14 cellular contexts compared by ENCODE assay signal in genomic region chr6:57265755-57266221, GRCh38. TPM values are rescaled to one million over a fixed set of nuclear protein-coding genes. Genes with fewer than 3 reads are reported as not detected.
DNase-seq lines count a peak whose midpoint lies in the region; ATAC-seq, FAIRE-seq and TF ChIP-seq lines count a peak whose summit lies in the region.
"Had no signal": no experiment of that assay in that cellular context is flagged by ENCODE, and none has a peak within 500 bp of the region (broad histone marks: within the 10 kb centered on the region; RNA-seq: fewer than 3 reads in every experiment).

No MANE protein-coding gene starts in this region.

- no peak for FAIRE-seq in GM12878 (lab: Jason Lieb, UNC)

- H3K36me3 ChIP-seq in breast epithelium (no peaks in the 10 kb centered on the region), GM12878 (ENCODE audit: control insufficient read depth in 2 of 2, insufficient read depth in 2 of 2, low read length in 1 of 2) (no peaks in the 10 kb centered on the region), hepatocyte (replicated peaks; ENCODE audit: insufficient read depth, low read depth) (no peaks in the 10 kb centered on the region)
- H3K36me3 ChIP-seq: neural progenitor cell had no signal

- RAD21 ChIA-PET in GM12878 (lab: Charles Lee; ENCODE audit: unreplicated experiment), result interaction anchor here (1.8 kb wide), 1 partner anchor 361 kb away, joined by 4 read pairs; no protein-coding TSS in a partner anchor

- H3K4me1 ChIP-seq in breast epithelium (no peaks in the 10 kb centered on the region), GM12878 (ENCODE audit: control insufficient read depth, insufficient read depth, low read length) (no peaks in the 10 kb centered on the region), hepatocyte (ENCODE audit: insufficient read depth) (peaks cover 3% of the 10 kb centered on the region)
- H3K4me1 ChIP-seq: neural progenitor cell had no signal

- peak; percentile 38 for ATAC-seq in GM12878
- no peak for ATAC-seq in GM18861 (IDR thresholded peaks at IDR 0.05; ENCODE audit: unreplicated experiment)
- no peak for ATAC-seq in GM21423 (IDR thresholded peaks at IDR 0.05; ENCODE audit: unreplicated experiment)
- ATAC-seq in HG03045 (IDR thresholded peaks at IDR 0.05; ENCODE audit: unreplicated experiment), result no peak
- ATAC-seq: activated CD8-positive, alpha-beta memory T cell treated with anti-CD3 and anti-CD28 coated beads, Interleukin-2, amount 10 ng/mL, durations not matched to agents 7 days and 5 days had no signal

- TF ChIP-seq CTCF in MCF 10A (IDR thresholded peaks at IDR 0.05; ENCODE audit: unreplicated experiment) (no peak), breast epithelium (IDR thresholded peaks at IDR 0.05) (no peak), GM12878 (IDR thresholded peaks at IDR 0.05 in 2 of 3, conservative IDR thresholded peaks at IDR 0.05 in 1 of 3; ENCODE audit: control insufficient read depth in 2 of 3, extremely low read depth in 1 of 3, insufficient read depth in 1 of 3, low read depth in 3 of 3, low read length in 3 of 3) (no peak), hepatocyte (IDR thresholded peaks at IDR 0.05; ENCODE audit: poor library complexity) (no peak)

- H3K27me3 ChIP-seq in breast epithelium (no peaks in the 10 kb centered on the region), GM12878 (replicated peaks in 1 of 2; ENCODE audit: control insufficient read depth in 2 of 2, insufficient read depth in 2 of 2, low read length in 1 of 2) (no peaks in the 10 kb centered on the region), hepatocyte (no peaks in the 10 kb centered on the region)
- H3K27me3 ChIP-seq: neural progenitor cell had no signal

- DNase-seq in MCF 10A (ENCODE audit: unreplicated experiment), result peak; percentile 5
- no peak for DNase-seq in breast epithelium (ENCODE audit: low spot score in 2 of 2)
- DNase-seq in GM12878 (ENCODE audit: low read depth, low spot score), result no peak
- DNase-seq in hepatocyte (ENCODE audit: low spot score), result no peak
- DNase-seq in DMS153 treated with DMSO at 0.1 percent for 48 hours (lab: John Stamatoyannopoulos, UW; ENCODE audit: unreplicated experiment), result no peak
- DNase-seq: activated CD8-positive, alpha-beta memory T cell treated with anti-CD3 and anti-CD28 coated beads, Interleukin-2, amount 10 ng/mL, durations not matched to agents 7 days and 5 days; AML-193; DMS79; NCI-H187; stimulated activated CD4-positive, alpha-beta T cell treated with anti-CD3 and anti-CD28 coated beads, Interleukin-12 subunit alpha, Interleukin-12 subunit beta, amount 100 ng/mL, for 4 hours had no signal

- H3K4me3 Mint-ChIP-seq in MCF 10A (ENCODE audit: unreplicated experiment), result no peak overlapping the region
- H3K4me3 Mint-ChIP-seq: activated CD8-positive, alpha-beta memory T cell treated with anti-CD3 and anti-CD28 coated beads, Interleukin-2, amount 10 ng/mL, durations not matched to agents 7 days and 5 days; neural progenitor cell had no signal

- no peaks in the 10 kb centered on the region for H3K9me3 Mint-ChIP-seq in MCF 10A (ENCODE audit: unreplicated experiment)
- H3K9me3 Mint-ChIP-seq: neural progenitor cell had no signal

- H3K4me2 ChIP-seq in GM12878 (ENCODE audit: control insufficient read depth, insufficient read depth) (0 out of 2 replicates have a peak overlapping the region, but pooled peaks have one; percentile 11), hepatocyte (no peak overlapping the region)
- H3K4me2 ChIP-seq: neural progenitor cell had no signal

- no peaks in the 10 kb centered on the region for H3K27me3 Mint-ChIP-seq in MCF 10A (ENCODE audit: insufficient read depth, unreplicated experiment)
- H3K27me3 Mint-ChIP-seq: activated CD8-positive, alpha-beta memory T cell treated with anti-CD3 and anti-CD28 coated beads, Interleukin-2, amount 10 ng/mL, durations not matched to agents 7 days and 5 days had no signal

- H4K20me1 ChIP-seq in GM12878 (ENCODE audit: control insufficient read depth, insufficient read depth), result no peaks in the 10 kb centered on the region
- H4K20me1 ChIP-seq in hepatocyte (ENCODE audit: insufficient read depth, poor library complexity, severe bottlenecking), result no peaks in the 10 kb centered on the region

- no peaks in the 10 kb centered on the region for H3K79me2 ChIP-seq in GM12878 (ENCODE audit: control insufficient read depth, insufficient read depth, low read length)
- H3K79me2 ChIP-seq in hepatocyte, result no peaks in the 10 kb centered on the region

- in situ Hi-C loops in GM12878 (cut with MboI), result no loop called here

- no peak for TF ChIP-seq RAD21 in GM12878 (IDR thresholded peaks at IDR 0.05; ENCODE audit: insufficient read depth, low read depth, low read length)

- no peak overlapping the region for H3K27ac Mint-ChIP-seq in MCF 10A (ENCODE audit: low read depth, unreplicated experiment)
- H3K27ac Mint-ChIP-seq: activated CD8-positive, alpha-beta memory T cell treated with anti-CD3 and anti-CD28 coated beads, Interleukin-2, amount 10 ng/mL, durations not matched to agents 7 days and 5 days; neural progenitor cell had no signal

- no peak for TF ChIP-seq POLR2A in breast epithelium (IDR thresholded peaks at IDR 0.05)
- no peak for TF ChIP-seq POLR2A in GM12878 (IDR thresholded peaks at IDR 0.05; ENCODE audit: low read depth, low read length)

- no peak for TF ChIP-seq EP300 in GM12878 (IDR thresholded peaks at IDR 0.05; ENCODE audit: borderline replicate concordance in 1 of 2, control insufficient read depth in 1 of 2, low read depth in 2 of 2, low read length in 2 of 2)

- intact Hi-C loops in MCF 10A (cut with micrococcal nuclease), result loop anchor here (5.0 kb wide), 2 partner anchors 73 to 93 kb away; partner anchors contain the start of gene BAG2
- intact Hi-C loops in breast epithelium (cut with DNase I; ENCODE audit: low total_unique reads), result no loop called here
- intact Hi-C loops in GM12878 (cut with micrococcal nuclease; ENCODE audit: unreplicated experiment), result no loop called here

- SMC1A ChIA-PET in GM12878 (lab: Charles Lee; ENCODE audit: uncharacterized antibody, unreplicated experiment), result interaction anchor here (0.6 to 4.1 kb wide), 11 partner anchors 12 to 361 kb away, joined by 3 to 21 read pairs (median 4); partner anchors contain the start of gene PRIM2

- no peak overlapping the region for H3K27ac ChIP-seq in breast epithelium
- no peak overlapping the region for H3K27ac ChIP-seq in GM12878 (ENCODE audit: control insufficient read depth, insufficient read depth)
- peak overlapping the region; percentile 49 for H3K27ac ChIP-seq in hepatocyte
- H3K27ac ChIP-seq: neural progenitor cell had no signal

- no peaks in the 10 kb centered on the region for H3K36me3 Mint-ChIP-seq in MCF 10A (ENCODE audit: insufficient read depth, unreplicated experiment)
- H3K36me3 Mint-ChIP-seq: activated CD8-positive, alpha-beta memory T cell treated with anti-CD3 and anti-CD28 coated beads, Interleukin-2, amount 10 ng/mL, durations not matched to agents 7 days and 5 days; neural progenitor cell had no signal

- peaks cover 16% of the 10 kb centered on the region for H3K4me1 Mint-ChIP-seq in MCF 10A (ENCODE audit: insufficient read depth, unreplicated experiment)

- BruUV-seq in MCF 10A (replicated peaks; lab: Mats Ljungman, UMichigan) (no TSS peak), GM12878 (replicated peaks; lab: Mats Ljungman, UMichigan) (no TSS peak)

- CTCF ChIA-PET in MCF 10A (lab: Yijun Ruan, JAX), result interaction anchor here (1.0 to 2.4 kb wide), 6 partner anchors 11 to 415 kb away, joined by 3 to 16 read pairs (median 4); partner anchors contain the start of gene PRIM2
- CTCF ChIA-PET in GM12878 (lab: Yijun Ruan, JAX), result interaction anchor here (0.9 to 3.7 kb wide), 5 partner anchors 50 to 361 kb away, joined by 3 to 40 read pairs (median 8); partner anchors contain the start of gene PRIM2

- H3K9ac ChIP-seq in GM12878 (ENCODE audit: control insufficient read depth, insufficient read depth, low read length), result no peak overlapping the region
- H3K9ac ChIP-seq: neural progenitor cell had no signal

- no peak overlapping the region for H3K4me3 ChIP-seq in breast epithelium
- no peak overlapping the region for H3K4me3 ChIP-seq in GM12878
- no peak overlapping the region for H3K4me3 ChIP-seq in hepatocyte
- H3K4me3 ChIP-seq: neural progenitor cell had no signal

- H3K9me2 ChIP-seq in hepatocyte (replicated peaks; ENCODE audit: insufficient read depth), result no peaks in the 10 kb centered on the region

- POLR2A ChIA-PET in MCF 10A (lab: Yijun Ruan, JAX) (interaction anchor here (1.0 to 2.8 kb wide), 8 partner anchors 8 to 81 kb away, joined by 3 to 17 read pairs (median 4); partner anchors contain the start of genes PRIM2 and RAB23), GM12878 (lab: Charles Lee) (no interaction called here)

- H2AFZ ChIP-seq in GM12878 (ENCODE audit: control insufficient read depth, low read depth, low read length) (no peak overlapping the region), hepatocyte (no peak overlapping the region)
- H2AFZ ChIP-seq: neural progenitor cell had no signal

- no peaks in the 10 kb centered on the region for H3K9me3 ChIP-seq in breast epithelium
- H3K9me3 ChIP-seq in GM12878 (replicated peaks; ENCODE audit: control insufficient read depth, insufficient read depth, low read length), result no peaks in the 10 kb centered on the region
- H3K9me3 ChIP-seq in hepatocyte (ENCODE audit: low read depth), result no peaks in the 10 kb centered on the region

- WGBS in GM12878 (ENCODE audit: insufficient coverage, insufficient replicate concordance, low lambda C conversion rate, missing lambda C conversion rate), result 0% methylated on average over 1 of the region's 1 CpG
- WGBS in hepatocyte (ENCODE audit: low lambda C conversion rate, missing lambda C conversion rate), result 47% methylated on average over 1 of the region's 1 CpG

RNA-seq across cellular contexts. Expression of gene RAB23, which starts 43.7 kb away (rescaled TPM):
- 8.4 and 13.3 TPM in 2 replicates for total RNA-seq in MCF 10A (2022)
- 10 to 100 TPM; 10.4 to 11.7 (median 10.8) TPM for total RNA-seq in breast epithelium
- total RNA-seq in GM12878 (2013; cell fraction: nucleolus; rRNA removed), result 4.0 and 4.5 TPM in 2 replicates
- 4.0 and 4.5 TPM in 2 replicates for total RNA-seq in GM12878 (2014; rRNA removed)
- 4.7 and 4.9 TPM in 2 replicates for total RNA-seq in GM12878 (2014; rRNA removed; fragmentation: Illumina TruSeq; extraction: Trizol)
- total RNA-seq in GM12878 (2021), result 3.2 and 3.6 TPM in 2 replicates
- polyA plus RNA-seq in GM12878 (2011; ENCODE audit: low read depth), result 0.38 TPM
- 6.0 and 10.0 TPM in 2 replicates for polyA plus RNA-seq in GM12878 (2011; rRNA removed)
- 1.4 and 2.0 TPM in 2 replicates for polyA plus RNA-seq in GM12878 (2011; cell fraction: cytosol; rRNA removed)
- polyA plus RNA-seq in GM12878 (2011; cell fraction: nucleus; rRNA removed), result 2.3 and 2.7 TPM in 2 replicates
- polyA plus RNA-seq in GM12878 (2012), result 0.66 and 1.7 TPM in 2 replicates
- 4.9 and 8.0 TPM in 2 replicates for polyA plus RNA-seq in GM12878 (2014; fragmentation: Illumina TruSeq; extraction: Trizol)
- 1 to 10 TPM in 1 of 2 experiments, under 1 TPM in 1; 0.80 to 1.3 TPM for polyA plus RNA-seq in GM12878 (2014; fragmentation: Nextera tagmentation; extraction: Ambion mirVana)
- polyA plus RNA-seq in GM12878 (2014; rRNA removed), result 2.3 and 3.0 TPM in 2 replicates
- polyA plus RNA-seq in GM12878 (2016; fragmentation: Nextera tagmentation; extraction: Ambion mirVana), result 1 to 10 TPM; 2.8 to 3.0 TPM
- 2.4 and 3.7 TPM in 2 replicates for polyA minus RNA-seq in GM12878 (2011; rRNA and poly(A)+ RNA removed)
- 1.9 and 3.0 TPM in 2 replicates for polyA minus RNA-seq in GM12878 (2011; cell fraction: cytosol; rRNA and poly(A)+ RNA removed)
- 1.8 and 3.4 TPM in 2 replicates for polyA minus RNA-seq in GM12878 (2011; cell fraction: nucleus; rRNA and poly(A)+ RNA removed)
- 37.2 and 37.7 TPM in 2 replicates for total RNA-seq in hepatocyte
- 15.5 and 20.2 TPM in 2 replicates for polyA plus RNA-seq in hepatocyte

RNA-seq across cellular contexts. Expression of gene PRIM2, which starts 51.6 kb away (rescaled TPM):
- total RNA-seq in MCF 10A (2022), result 8.6 and 9.7 TPM in 2 replicates
- 10 to 100 TPM in 2 of 3 donors, 1 to 10 TPM in 1; 9.3 to 20.1 (median 13.8) TPM for total RNA-seq in breast epithelium
- total RNA-seq in GM12878 (2013; cell fraction: nucleolus; rRNA removed), result 96.1 and 98.4 TPM in 2 replicates
- 31.1 and 37.9 TPM in 2 replicates for total RNA-seq in GM12878 (2014; rRNA removed)
- 38.6 and 40.1 TPM in 2 replicates for total RNA-seq in GM12878 (2014; rRNA removed; fragmentation: Illumina TruSeq; extraction: Trizol)
- 23.1 and 25.0 TPM in 2 replicates for total RNA-seq in GM12878 (2021)
- 13.4 TPM for polyA plus RNA-seq in GM12878 (2011; ENCODE audit: low read depth)
- 24.6 and 37.0 TPM in 2 replicates for polyA plus RNA-seq in GM12878 (2011; rRNA removed)
- 11.7 and 16.1 TPM in 2 replicates for polyA plus RNA-seq in GM12878 (2011; cell fraction: cytosol; rRNA removed)
- 11.6 and 17.2 TPM in 2 replicates for polyA plus RNA-seq in GM12878 (2011; cell fraction: nucleus; rRNA removed)
- polyA plus RNA-seq in GM12878 (2012), result 10.9 and 14.0 TPM in 2 replicates
- polyA plus RNA-seq in GM12878 (2014; fragmentation: Illumina TruSeq; extraction: Trizol), result 26.7 and 33.1 TPM in 2 replicates
- 10 to 100 TPM; 13.2 to 18.6 TPM for polyA plus RNA-seq in GM12878 (2014; fragmentation: Nextera tagmentation; extraction: Ambion mirVana)
- 15.2 and 17.7 TPM in 2 replicates for polyA plus RNA-seq in GM12878 (2014; rRNA removed)
- polyA plus RNA-seq in GM12878 (2016; fragmentation: Nextera tagmentation; extraction: Ambion mirVana), result 10 to 100 TPM; 25.2 to 26.5 TPM
- 42.6 and 44.5 TPM in 2 replicates for polyA minus RNA-seq in GM12878 (2011; rRNA and poly(A)+ RNA removed)
- polyA minus RNA-seq in GM12878 (2011; cell fraction: cytosol; rRNA and poly(A)+ RNA removed), result 14.2 and 17.9 TPM in 2 replicates
- 47.8 and 80.0 TPM in 2 replicates for polyA minus RNA-seq in GM12878 (2011; cell fraction: nucleus; rRNA and poly(A)+ RNA removed)
- 15.0 and 17.3 TPM in 2 replicates for total RNA-seq in hepatocyte
- 5.1 and 5.7 TPM in 2 replicates for polyA plus RNA-seq in hepatocyte
